In the genomic region with DNA sequence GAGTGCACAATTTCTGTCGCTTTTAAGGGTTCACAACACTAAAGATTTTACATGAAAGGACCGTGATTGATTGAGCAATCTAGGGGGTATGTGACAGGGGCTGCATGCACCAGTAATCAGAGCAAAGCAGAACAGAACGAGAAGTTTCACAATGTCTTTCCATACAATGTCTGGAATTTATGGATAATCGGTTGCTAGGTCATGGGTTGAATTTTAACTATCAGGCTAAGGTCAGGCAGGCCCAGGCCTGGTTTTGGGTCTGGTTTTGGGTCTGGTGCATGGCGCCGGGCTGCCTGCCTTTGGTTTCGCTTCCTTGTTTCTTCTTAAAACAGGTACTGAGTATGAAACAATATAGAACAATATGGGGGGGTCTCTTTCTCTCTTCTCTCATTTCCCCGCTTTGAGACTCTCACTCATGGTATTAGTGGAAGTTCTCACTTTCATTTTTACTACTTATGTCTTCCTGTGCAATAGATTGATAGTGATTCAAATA, we compare ENCODE assay signal across 8 cellular contexts. TPM values are rescaled to one million over a fixed set of nuclear protein-coding genes. Genes with fewer than 3 reads are reported as not detected.
A peak's percentile ranks its signal among the peaks of the same experiment; 100 is the strongest.
DNase-seq lines count a peak whose midpoint lies in the region; ATAC-seq and TF ChIP-seq lines count a peak whose summit lies in the region.
"Not testable (repeated sequence)": the region's sequence is repeated elsewhere in the genome, so short reads cannot be mapped to it uniquely, and the experiment has no call there.

No MANE protein-coding gene starts in this region.

- H3K27me3 ChIP-seq in left ventricle myocardium inferior (ENCODE audit: low read depth): not testable (repeated sequence)

- H3K9me3 ChIP-seq in left ventricle myocardium inferior (replicated peaks): peaks cover 17% of the 10 kb centered on the region

- H3K9me3 Mint-ChIP-seq in CD14-positive monocyte: not testable (repeated sequence)

- not testable (repeated sequence) for H3K4me3 ChIP-seq in left ventricle myocardium inferior

- intact Hi-C loops in CD14-positive monocyte (cut with micrococcal nuclease); left ventricle myocardium inferior (cut with micrococcal nuclease): not testable (repeated sequence)

- peaks cover 52% of the 10 kb centered on the region for H3K4me1 Mint-ChIP-seq in CD14-positive monocyte

- not testable (repeated sequence) for H3K4me1 ChIP-seq in left ventricle myocardium inferior

- H3K27ac ChIP-seq in left ventricle myocardium inferior (replicated peaks): not testable (repeated sequence)

- H3K36me3 ChIP-seq in left ventricle myocardium inferior: not testable (repeated sequence)

- H3K36me3 Mint-ChIP-seq in CD14-positive monocyte: not testable (repeated sequence)

- TF ChIP-seq CTCF in CD14-positive monocyte (IDR thresholded peaks at IDR 0.05); left ventricle myocardium inferior (IDR thresholded peaks at IDR 0.05; ENCODE audit: borderline replicate concordance): not testable (repeated sequence)

- peak; percentile 56 for ATAC-seq in GM18517 (IDR thresholded peaks at IDR 0.05; ENCODE audit: unreplicated experiment)
- peak; percentile 53 for ATAC-seq in HG02610 (IDR thresholded peaks at IDR 0.05; ENCODE audit: unreplicated experiment)
- peak; percentile 94 for ATAC-seq in activated CD4-positive, CD25-positive, alpha-beta regulatory T cell treated with anti-CD3 and anti-CD28 coated beads, Interleukin-2, amount 50 U/mL, for 24 hours

- peak overlapping the region; percentile 66 to 87 (median 79) for H3K27ac Mint-ChIP-seq in CD14-positive monocyte

- not testable (repeated sequence) for DNase-seq in CD14-positive monocyte (ENCODE audit: low spot score)
- DNase-seq in NAMALWA (ENCODE audit: low spot score) (peak; percentile 68), left ventricle myocardium inferior (peak; percentile 4)
- peak; percentile 77 for DNase-seq in activated effector memory CD4-positive, alpha-beta T cell treated with anti-CD3 and anti-CD28 coated beads, Interleukin-2, amount 50 U/mL, for 16 hours
- peak; percentile 40 for DNase-seq in stimulated activated CD4-positive, alpha-beta T cell treated with anti-CD3 and anti-CD28 coated beads, Interleukin-4, amount 100 ng/mL, for 24 hours

- not testable (repeated sequence) for H3K27me3 Mint-ChIP-seq in CD14-positive monocyte (ENCODE audit: low read depth in 3 of 3)

- peak overlapping the region in 1 of 2 donors; percentile 70 for H3K4me3 Mint-ChIP-seq in CD14-positive monocyte

RNA-seq across cellular contexts. Expression of a gene that starts 18.0 kb away (rescaled TPM):
- under 1 TPM in 1 of 2 donors, not detected in 1; 0.04 TPM for polyA plus RNA-seq in CD14-positive monocyte
- 2.6 TPM for total RNA-seq in left ventricle myocardium inferior

RNA-seq across cellular contexts. Expression of a gene that starts 18.3 kb away (rescaled TPM):
- under 1 TPM; 0.27 to 0.52 TPM for polyA plus RNA-seq in CD14-positive monocyte
- 0.05 TPM for total RNA-seq in left ventricle myocardium inferior

RNA-seq across cellular contexts. Expression of a gene that starts 29.1 kb away (rescaled TPM):
- 10 to 100 TPM; 77.1 to 78.9 TPM for polyA plus RNA-seq in CD14-positive monocyte
- 71.6 TPM for total RNA-seq in left ventricle myocardium inferior

RNA-seq across cellular contexts. Expression of a gene that starts 37.0 kb away (rescaled TPM):
- 10 to 100 TPM in 1 of 2 donors, 1 to 10 TPM in 1; 9.3 to 15.6 TPM for polyA plus RNA-seq in CD14-positive monocyte
- 10.8 TPM for total RNA-seq in left ventricle myocardium inferior
